In the genomic region with DNA sequence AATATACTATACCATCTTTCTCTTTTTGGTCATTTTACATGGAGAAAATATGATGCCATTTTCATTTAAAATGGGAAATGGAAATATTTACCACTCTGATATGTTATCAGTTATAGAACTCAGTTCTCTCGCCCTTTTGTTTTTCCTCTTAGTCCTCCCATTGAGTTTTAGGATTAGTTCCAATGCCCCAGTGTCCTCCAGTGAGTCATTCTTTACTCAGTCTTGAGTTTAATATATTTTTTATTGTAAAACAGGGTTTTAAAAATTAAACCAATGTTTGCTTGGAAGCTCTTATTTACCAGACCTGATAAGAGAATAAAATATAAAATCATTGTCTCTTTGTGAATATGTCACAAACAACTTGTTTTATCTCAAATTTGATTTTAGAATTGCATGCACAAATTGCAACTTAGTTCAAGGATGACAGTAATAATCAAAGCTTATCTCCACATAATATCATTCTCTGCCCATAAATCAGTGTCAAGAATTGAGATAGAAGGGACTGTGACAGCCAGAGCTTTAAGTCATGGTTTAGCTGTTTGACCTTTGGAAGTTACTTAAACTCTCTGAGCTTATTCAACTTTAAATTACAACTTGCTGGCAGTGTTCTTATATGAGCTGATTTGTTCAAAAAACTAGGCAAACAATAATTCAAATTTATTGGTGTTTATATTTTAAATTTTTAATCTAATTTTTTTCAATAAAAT, we compare ENCODE assay signal across 1 cellular context.
A peak's percentile ranks its signal among the peaks of the same experiment; 100 is the strongest.
TF ChIP-seq lines count a peak whose summit lies in the region.

No MANE protein-coding gene starts in this region.

TF ChIP-seq in A549, 52 proteins besides CTCF, POLR2A, EP300 and RAD21 (continued from another document):
- TF ChIP-seq, protein P1, sequence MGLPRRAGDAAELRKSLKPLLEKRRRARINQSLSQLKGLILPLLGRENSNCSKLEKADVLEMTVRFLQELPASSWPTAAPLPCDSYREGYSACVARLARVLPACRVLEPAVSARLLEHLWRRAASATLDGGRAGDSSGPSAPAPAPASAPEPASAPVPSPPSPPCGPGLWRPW (IDR thresholded peaks at IDR 0.05), result no peak
- TF ChIP-seq, protein P2, sequence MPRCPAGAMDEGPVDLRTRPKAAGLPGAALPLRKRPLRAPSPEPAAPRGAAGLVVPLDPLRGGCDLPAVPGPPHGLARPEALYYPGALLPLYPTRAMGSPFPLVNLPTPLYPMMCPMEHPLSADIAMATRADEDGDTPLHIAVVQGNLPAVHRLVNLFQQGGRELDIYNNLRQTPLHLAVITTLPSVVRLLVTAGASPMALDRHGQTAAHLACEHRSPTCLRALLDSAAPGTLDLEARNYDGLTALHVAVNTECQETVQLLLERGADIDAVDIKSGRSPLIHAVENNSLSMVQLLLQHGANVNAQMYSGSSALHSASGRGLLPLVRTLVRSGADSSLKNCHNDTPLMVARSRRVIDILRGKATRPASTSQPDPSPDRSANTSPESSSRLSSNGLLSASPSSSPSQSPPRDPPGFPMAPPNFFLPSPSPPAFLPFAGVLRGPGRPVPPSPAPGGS (IDR thresholded peaks at IDR 0.05), result no peak
- TF ChIP-seq HEYL (CRISPR knock-in tag; IDR thresholded peaks at IDR 0.05) (no peak), FOSL2 (IDR thresholded peaks at IDR 0.05) (0 out of 2 replicates have a peak, but pooled peaks have one; percentile 10), FOSL2 (CRISPR knock-in tag; IDR thresholded peaks at IDR 0.05) (no peak)
